ENCODE assay signal across 14 cellular contexts in the genomic region with DNA sequence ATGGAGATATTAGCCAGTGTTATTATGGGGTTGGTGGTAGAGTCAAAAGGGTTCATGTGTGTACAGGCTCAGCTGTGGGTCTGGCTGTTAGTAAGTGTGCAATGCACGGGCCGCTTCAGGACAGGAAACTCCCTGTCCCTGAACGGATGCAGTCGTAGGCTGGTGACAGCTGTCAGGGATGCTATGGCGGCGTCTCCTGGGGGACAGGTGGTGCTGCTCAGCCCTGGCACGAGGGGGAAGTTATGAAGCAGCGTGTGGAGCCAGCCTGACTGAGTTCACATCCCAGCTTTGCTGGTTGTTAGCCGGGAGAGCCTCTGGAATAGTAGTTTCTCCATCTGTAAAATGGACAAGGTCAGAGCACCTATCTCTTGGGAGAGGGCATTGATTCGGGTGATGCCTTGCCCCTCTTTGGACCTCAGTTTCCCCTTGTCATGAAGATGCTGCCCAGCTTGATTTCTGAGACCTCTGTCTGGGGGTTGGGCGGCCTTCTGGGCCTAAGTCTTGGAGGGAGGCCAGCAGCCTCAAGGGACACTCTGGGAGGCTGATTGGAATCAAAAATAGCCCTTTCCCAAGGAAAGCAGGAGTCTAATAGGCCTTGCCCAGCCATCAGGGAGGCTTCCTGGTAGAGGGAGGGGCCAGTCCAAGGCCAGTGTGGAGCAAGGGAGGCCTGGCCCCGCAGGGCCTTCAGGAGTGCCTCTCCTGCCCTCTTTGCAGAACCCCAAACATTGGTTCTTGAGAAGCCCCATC. TPM values are rescaled to one million over a fixed set of nuclear protein-coding genes. Genes with fewer than 3 reads are reported as not detected.
DNase-seq lines count a peak whose midpoint lies in the region; ATAC-seq and TF ChIP-seq lines count a peak whose summit lies in the region.
"Had no signal": no experiment of that assay in that cellular context is flagged by ENCODE, and none has a peak within 500 bp of the region (broad histone marks: within the 10 kb centered on the region; RNA-seq: fewer than 3 reads in every experiment).

No MANE protein-coding gene starts in this region.

- H3K4me3 Mint-ChIP-seq in activated CD4-positive, alpha-beta T cell treated with anti-CD3 and anti-CD28 coated beads, Interleukin-2, amount 10 ng/mL, durations not matched to agents 7 days and 5 days = no peak overlapping the region
- no peak overlapping the region for H3K4me3 Mint-ChIP-seq in T-cell

- no peak overlapping the region for H3K4me3 ChIP-seq in heart left ventricle
- H3K4me3 ChIP-seq in stomach smooth muscle (ENCODE audit: low read length in 2 of 2) = no peak overlapping the region
- H3K4me3 ChIP-seq in body of pancreas = no peak overlapping the region
- H3K4me3 ChIP-seq: MG63, skin epidermis had no signal

- 24 to 36% (median 32%) methylated on average over 11 to 12 of the region's 12 CpGs for WGBS in heart left ventricle, 4 donors
- 69 to 90% methylated on average over 10 to 12 of the region's 12 CpGs for WGBS in body of pancreas, 2 donors

- no peaks in the 10 kb centered on the region for H3K9me3 ChIP-seq in heart left ventricle
- no peaks in the 10 kb centered on the region for H3K9me3 ChIP-seq in stomach smooth muscle (ENCODE audit: control insufficient read depth in 2 of 2, low read length in 2 of 2)
- H3K9me3 ChIP-seq in body of pancreas = no peaks in the 10 kb centered on the region
- H3K9me3 ChIP-seq: SK-N-SH had no signal

- H3K4me1 ChIP-seq in heart left ventricle = peaks cover 0 to 94% (median 50%) of the 10 kb centered on the region in 12 donors
- H3K4me1 ChIP-seq in stomach smooth muscle (ENCODE audit: control insufficient read depth, insufficient read depth, low read length) = peaks cover 80% of the 10 kb centered on the region
- no peaks in the 10 kb centered on the region for H3K4me1 ChIP-seq in body of pancreas

- intact Hi-C loops in heart left ventricle (cut with DNase I) (no loop called here), body of pancreas (cut with DNase I) (no loop called here)

- no peak for TF ChIP-seq POLR2A in heart left ventricle (IDR thresholded peaks at IDR 0.05)
- no peak for TF ChIP-seq POLR2A in body of pancreas (IDR thresholded peaks at IDR 0.05)

- H3K9ac ChIP-seq in stomach smooth muscle (ENCODE audit: low read length in 2 of 2) = no peak overlapping the region
- H3K9ac ChIP-seq: SK-N-SH had no signal

- DNase-seq in activated CD4-positive, alpha-beta T cell treated with anti-CD3 and anti-CD28 coated beads, Interleukin-2, amount 10 ng/mL, durations not matched to agents 7 days and 5 days = no peak
- DNase-seq in activated CD4-positive, alpha-beta T cell treated with anti-CD3 and anti-CD28 coated beads, Interleukin-2, amount 50 U/mL, for 48 hours = no peak
- DNase-seq in NCI-H524 (lab: John Stamatoyannopoulos, UW) (peak; percentile 70 to 81), heart left ventricle (peak in 3 of 5 donors; percentile 46 to 70 (median 64)), T-cell (no peak), body of pancreas (no peak)
- DNase-seq: MG63, SK-N-SH had no signal

- H3K27me3 ChIP-seq in heart left ventricle = no peaks in the 10 kb centered on the region
- no peaks in the 10 kb centered on the region for H3K27me3 ChIP-seq in stomach smooth muscle (ENCODE audit: control insufficient read depth in 1 of 2, insufficient read depth in 2 of 2, low read length in 2 of 2)
- H3K27me3 ChIP-seq in body of pancreas = no peaks in the 10 kb centered on the region
- H3K27me3 ChIP-seq: MG63 had no signal

- peak overlapping the region in 10 of 12 donors; percentile 26 to 97 (median 78) for H3K27ac ChIP-seq in heart left ventricle
- H3K27ac ChIP-seq in stomach smooth muscle (ENCODE audit: low read length) = peak overlapping the region; percentile 67
- H3K27ac ChIP-seq in body of pancreas = no peak overlapping the region
- H3K27ac ChIP-seq: HL-60, skin epidermis had no signal

- peaks cover 8% of the 10 kb centered on the region for H3K9me3 Mint-ChIP-seq in activated CD4-positive, alpha-beta T cell treated with anti-CD3 and anti-CD28 coated beads, Interleukin-2, amount 10 ng/mL, durations not matched to agents 7 days and 5 days
- H3K9me3 Mint-ChIP-seq in T-cell = peaks cover 0 to 7% (median 0%) of the 10 kb centered on the region in 3 donors

- ATAC-seq in heart left ventricle (peak in 2 of 4 donors; percentile 14 to 19), T-cell (replicated peaks in 1 of 4) (no peak), body of pancreas (no peak), HG03025 (IDR thresholded peaks at IDR 0.05; ENCODE audit: low FRiP score, unreplicated experiment) (no peak)

- CTCF ChIA-PET in activated CD4-positive, alpha-beta T cell treated with anti-CD3 and anti-CD28 coated beads, Interleukin-2, amount 10 ng/mL, durations not matched to agents 7 days and 5 days (lab: Charles Lee) = interaction anchor here (1.0 to 14.3 kb wide), 7 partner anchors 8 to 112 kb away, joined by 3 to 173 read pairs (median 5); a partner anchor contains a TSS
- CTCF ChIA-PET in T-cell (lab: Charles Lee) = interaction anchor here (0.5 to 4.7 kb wide), 7 partner anchors 9 to 34 kb away, joined by 3 to 90 read pairs (median 5); no protein-coding TSS in a partner anchor

- peaks cover 0 to 2% (median 0%) of the 10 kb centered on the region in 9 donors for H3K36me3 ChIP-seq in heart left ventricle
- H3K36me3 ChIP-seq in stomach smooth muscle (ENCODE audit: control insufficient read depth in 2 of 2, insufficient read depth in 2 of 2, low read length in 2 of 2) = peaks cover 6 to 9% of the 10 kb centered on the region in 2 donors
- H3K36me3 ChIP-seq in body of pancreas (replicated peaks in 1 of 2; ENCODE audit: insufficient read depth in 1 of 2, low read depth in 2 of 2) = no peaks in the 10 kb centered on the region
- H3K36me3 ChIP-seq: MG63 had no signal

- H3K4me1 Mint-ChIP-seq in activated CD4-positive, alpha-beta T cell treated with anti-CD3 and anti-CD28 coated beads, Interleukin-2, amount 10 ng/mL, durations not matched to agents 7 days and 5 days = peaks cover 90% of the 10 kb centered on the region
- H3K4me1 Mint-ChIP-seq in T-cell = peaks cover 46 to 55% (median 46%) of the 10 kb centered on the region in 3 donors

- no peaks in the 10 kb centered on the region for H3K27me3 Mint-ChIP-seq in activated CD4-positive, alpha-beta T cell treated with anti-CD3 and anti-CD28 coated beads, Interleukin-2, amount 10 ng/mL, durations not matched to agents 7 days and 5 days
- no peaks in the 10 kb centered on the region for H3K27me3 Mint-ChIP-seq in T-cell

- POLR2A ChIA-PET in activated CD4-positive, alpha-beta T cell treated with anti-CD3 and anti-CD28 coated beads, Interleukin-2, amount 10 ng/mL, durations not matched to agents 7 days and 5 days (lab: Charles Lee) = no interaction called here
- POLR2A ChIA-PET in T-cell (lab: Charles Lee) = no interaction called here

- peaks cover 36% of the 10 kb centered on the region for H3K36me3 Mint-ChIP-seq in activated CD4-positive, alpha-beta T cell treated with anti-CD3 and anti-CD28 coated beads, Interleukin-2, amount 10 ng/mL, durations not matched to agents 7 days and 5 days (ENCODE audit: low read depth)
- H3K36me3 Mint-ChIP-seq in T-cell = no peaks in the 10 kb centered on the region

- no peak for TF ChIP-seq CTCF in heart left ventricle (IDR thresholded peaks at IDR 0.05)
- no peak for TF ChIP-seq CTCF in body of pancreas (IDR thresholded peaks at IDR 0.05)

- peak overlapping the region; percentile 66 for H3K27ac Mint-ChIP-seq in activated CD4-positive, alpha-beta T cell treated with anti-CD3 and anti-CD28 coated beads, Interleukin-2, amount 10 ng/mL, durations not matched to agents 7 days and 5 days
- peak overlapping the region in 1 of 2 donors; percentile 46 for H3K27ac Mint-ChIP-seq in T-cell

RNA-seq across cellular contexts. Expression of a gene that starts 7.1 kb away (rescaled TPM):
- 10 to 100 TPM; 20.7 to 21.1 TPM for total RNA-seq in activated CD4-positive, alpha-beta T cell treated with anti-CD3 and anti-CD28 coated beads, Interleukin-2, amount 10 ng/mL, durations not matched to agents 7 days and 5 days
- total RNA-seq in heart left ventricle = 100 to 1,000 TPM in 8 of 9 donors, 10 to 100 TPM in 1; 95.8 to 411 (median 166) TPM
- 100 to 1,000 TPM in 1 of 2 donors, 10 to 100 TPM in 1; 22.4 to 289 TPM for polyA plus RNA-seq in heart left ventricle
- total RNA-seq in T-cell = 1 to 10 TPM; 2.7 to 5.4 (median 3.3) TPM
- 1 to 10 TPM in 1 of 2 donors, under 1 TPM in 1; 0.33 to 7.0 TPM for total RNA-seq in body of pancreas
- total RNA-seq: NCI-H460 had no signal

RNA-seq across cellular contexts. Expression of a gene that starts 27.8 kb away (rescaled TPM):
- total RNA-seq in activated CD4-positive, alpha-beta T cell treated with anti-CD3 and anti-CD28 coated beads, Interleukin-2, amount 10 ng/mL, durations not matched to agents 7 days and 5 days = not detected
- total RNA-seq in heart left ventricle (1 to 10 TPM in 3 of 9 donors, under 1 TPM in 3, not detected in 3; 0.26 to 1.4 (median 0.95) TPM), T-cell (not detected), body of pancreas (not detected)
- polyA plus RNA-seq in heart left ventricle = under 1 TPM in 1 of 2 donors, not detected in 1; 0.23 TPM
- total RNA-seq: activated CD8-positive, alpha-beta memory T cell treated with anti-CD3 and anti-CD28 coated beads for 36 hours; NCI-H460 had no signal
- polyA plus RNA-seq: SK-N-SH had no signal

RNA-seq across cellular contexts. Expression of a gene that starts 42.1 kb away (rescaled TPM):
- not detected for total RNA-seq in activated CD4-positive, alpha-beta T cell treated with anti-CD3 and anti-CD28 coated beads, Interleukin-2, amount 10 ng/mL, durations not matched to agents 7 days and 5 days
- total RNA-seq in heart left ventricle (not detected), T-cell (not detected), body of pancreas (not detected)
- not detected for polyA plus RNA-seq in heart left ventricle
- total RNA-seq: activated CD8-positive, alpha-beta memory T cell treated with anti-CD3 and anti-CD28 coated beads for 36 hours; NCI-H460 had no signal
- polyA plus RNA-seq: SK-N-SH had no signal

RNA-seq across cellular contexts. Expression of a gene that starts 56.9 kb away (rescaled TPM):
- 1 to 10 TPM; 2.3 to 2.4 TPM for total RNA-seq in activated CD4-positive, alpha-beta T cell treated with anti-CD3 and anti-CD28 coated beads, Interleukin-2, amount 10 ng/mL, durations not matched to agents 7 days and 5 days
- under 1 TPM; 0.09 to 0.60 (median 0.38) TPM for total RNA-seq in heart left ventricle
- under 1 TPM; 0.19 to 0.50 TPM for polyA plus RNA-seq in heart left ventricle
- total RNA-seq in T-cell = under 1 TPM; 0.09 to 0.57 (median 0.28) TPM
- total RNA-seq in body of pancreas = 1 to 10 TPM in 1 of 2 donors, under 1 TPM in 1; 0.33 to 1.8 TPM

Comparison
In these comparisons a context has a peak if more than half of its experiments do, and no peak if none do; other contexts are left out.
1. DNase-seq: peak in NCI-H524 (2 of 2) and heart left ventricle (3 of 5); none in activated CD4-positive, alpha-beta T cell treated with anti-CD3 and anti-CD28 coated beads, Interleukin-2, amount 10 ng/mL, durations not matched to agents 7 days and 5 days (single experiment), activated CD4-positive, alpha-beta T cell treated with anti-CD3 and anti-CD28 coated beads, Interleukin-2, amount 50 U/mL, for 48 hours (0 of 2), T-cell (0 of 34) and body of pancreas (0 of 4).
2. H3K27ac ChIP-seq: peak in heart left ventricle (10 of 12) and stomach smooth muscle (single experiment); none in body of pancreas (0 of 4).
3. RNA of a gene that starts 7.1 kb away (total RNA-seq): 95.8 to 411 TPM in heart left ventricle; 20.7 to 21.1 TPM in activated CD4-positive, alpha-beta T cell treated with anti-CD3 and anti-CD28 coated beads, Interleukin-2, amount 10 ng/mL, durations not matched to agents 7 days and 5 days, 0.33 to 7.0 TPM in body of pancreas and 2.7 to 5.4 TPM in T-cell; every median in the first group is over 4 times any median in the second.